In the genomic region with DNA sequence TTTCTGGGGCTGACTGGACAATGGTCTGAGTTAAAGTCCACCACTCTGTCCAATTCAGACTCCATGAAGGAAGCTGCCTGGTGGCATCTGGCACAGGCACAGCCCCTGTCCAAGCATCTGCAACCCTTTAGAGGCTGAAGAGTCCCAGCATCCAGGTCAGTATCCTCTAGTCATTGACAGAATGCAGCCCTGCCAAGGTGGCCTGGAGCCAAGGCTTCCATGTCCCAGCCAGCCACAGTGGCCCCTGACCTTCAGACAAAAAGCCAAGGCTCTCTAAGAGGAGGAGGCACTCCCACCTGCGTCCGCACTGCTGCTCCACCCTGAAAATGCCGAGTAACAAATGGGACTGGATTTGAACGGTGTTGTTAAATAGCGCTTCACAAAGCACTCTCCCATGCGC, we compare ENCODE assay signal across 25 cellular contexts.
"Had no signal": no experiment of that assay in that cellular context is flagged by ENCODE, and none has a peak within 500 bp of the region (broad histone marks: within the 10 kb centered on the region; RNA-seq: fewer than 3 reads in every experiment).

No MANE protein-coding gene starts in this region.

- H3K9me3 ChIP-seq: colonic mucosa, thoracic aorta had no signal

- DNase-seq: activated CD4-positive, alpha-beta T cell treated with anti-CD3 and anti-CD28 coated beads for 48 hours; activated CD4-positive, alpha-beta T cell treated with anti-CD3 and anti-CD28 coated beads, Interleukin-2, amount 50 U/mL, for 48 hours; activated CD8-positive, alpha-beta memory T cell treated with anti-CD3 and anti-CD28 coated beads, Interleukin-2, amount 50 U/mL, for 48 hours; activated T-cell treated with anti-CD3 and anti-CD28 coated beads, Interleukin-2, amount 50 U/mL, for 24 hours; anterior cingulate cortex; cerebellar nuclear complex; colonic mucosa; dorsolateral prefrontal cortex; effector memory CD4-positive, alpha-beta T cell; glutamatergic neuron; islet precursor cell; natural killer cell; stimulated activated CD4-positive, alpha-beta T cell treated with anti-CD3 and anti-CD28 coated beads, Interleukin-12 subunit alpha, Interleukin-12 subunit beta, amount 100 ng/mL, for 4 hours; stimulated activated CD4-positive, alpha-beta T cell treated with anti-CD3 and anti-CD28 coated beads, Interleukin-4, amount 100 ng/mL, for 1 hour; T-helper 9 cell; trophoblast cell; WERI-Rb-1 had no signal

- H3K4me3 Mint-ChIP-seq: activated naive CD4-positive, alpha-beta T cell treated with anti-CD3 and anti-CD28 coated beads, Interleukin-2, amount 50 U/mL, for 24 hours; activated T-cell treated with anti-CD3 and anti-CD28 coated beads, Interleukin-2, amount 50 U/mL, for 24 hours; activated T-helper 17 cell treated with anti-CD3 and anti-CD28 coated beads, Interleukin-2, amount 50 U/mL, for 72 hours; memory B cell; natural killer cell; stimulated activated naive CD8-positive, alpha-beta T cell treated with anti-CD3 and anti-CD28 coated beads, Interleukin-15, Interleukin-2, amounts not matched to agents 100 ng/mL and 50 ng/mL, for 24 hours; T-helper 1 cell treated with Interleukin-12 subunit alpha and Interleukin-12 subunit beta and Interleukin-4 antibody, amounts not matched to agents 30 μg/mL and 1 μg/mL, for 36 hours had no signal

- H3K4me3 ChIP-seq: colonic mucosa, dorsolateral prefrontal cortex, skin epidermis, thoracic aorta had no signal

- H3K27ac Mint-ChIP-seq: activated naive CD4-positive, alpha-beta T cell treated with anti-CD3 and anti-CD28 coated beads, Interleukin-2, amount 50 U/mL, for 24 hours; activated T-cell treated with anti-CD3 and anti-CD28 coated beads, Interleukin-2, amount 50 U/mL, for 24 hours; activated T-helper 17 cell treated with anti-CD3 and anti-CD28 coated beads, Interleukin-2, amount 50 U/mL, for 72 hours; memory B cell; natural killer cell; stimulated activated naive CD8-positive, alpha-beta T cell treated with anti-CD3 and anti-CD28 coated beads, Interleukin-15, Interleukin-2, amounts not matched to agents 100 ng/mL and 50 ng/mL, for 24 hours; T-helper 1 cell treated with Interleukin-12 subunit alpha and Interleukin-12 subunit beta and Interleukin-4 antibody, amounts not matched to agents 30 μg/mL and 1 μg/mL, for 36 hours had no signal

- H3K27me3 ChIP-seq: colonic mucosa, dorsolateral prefrontal cortex had no signal

- H3K27me3 Mint-ChIP-seq: activated naive CD4-positive, alpha-beta T cell treated with anti-CD3 and anti-CD28 coated beads, Interleukin-2, amount 50 U/mL, for 24 hours; activated T-cell treated with anti-CD3 and anti-CD28 coated beads, Interleukin-2, amount 50 U/mL, for 24 hours; activated T-helper 17 cell treated with anti-CD3 and anti-CD28 coated beads, Interleukin-2, amount 50 U/mL, for 72 hours had no signal

- H3K4me1 ChIP-seq: colonic mucosa had no signal

- H3K27ac ChIP-seq: colonic mucosa, dorsolateral prefrontal cortex, skin epidermis, thoracic aorta, WERI-Rb-1 had no signal

- H3K9me3 Mint-ChIP-seq: activated naive CD4-positive, alpha-beta T cell treated with anti-CD3 and anti-CD28 coated beads, Interleukin-2, amount 50 U/mL, for 24 hours; activated T-cell treated with anti-CD3 and anti-CD28 coated beads, Interleukin-2, amount 50 U/mL, for 24 hours; activated T-helper 17 cell treated with anti-CD3 and anti-CD28 coated beads, Interleukin-2, amount 50 U/mL, for 72 hours; memory B cell; natural killer cell; stimulated activated naive CD8-positive, alpha-beta T cell treated with anti-CD3 and anti-CD28 coated beads, Interleukin-15, Interleukin-2, amounts not matched to agents 100 ng/mL and 50 ng/mL, for 24 hours; T-helper 1 cell treated with Interleukin-12 subunit alpha and Interleukin-12 subunit beta and Interleukin-4 antibody, amounts not matched to agents 30 μg/mL and 1 μg/mL, for 36 hours had no signal

- H3K36me3 Mint-ChIP-seq: activated naive CD4-positive, alpha-beta T cell treated with anti-CD3 and anti-CD28 coated beads, Interleukin-2, amount 50 U/mL, for 24 hours; memory B cell; natural killer cell had no signal

- ATAC-seq: activated T-helper 17 cell treated with anti-CD3 and anti-CD28 coated beads, Interleukin-2, amount 50 U/mL, for 72 hours; natural killer cell; sciatic nerve had no signal

- H3K4me1 Mint-ChIP-seq: activated naive CD4-positive, alpha-beta T cell treated with anti-CD3 and anti-CD28 coated beads, Interleukin-2, amount 50 U/mL, for 24 hours; activated T-helper 17 cell treated with anti-CD3 and anti-CD28 coated beads, Interleukin-2, amount 50 U/mL, for 72 hours; natural killer cell had no signal

- H3K36me3 ChIP-seq: colonic mucosa, thoracic aorta, WERI-Rb-1 had no signal
